8 cellular contexts compared by ENCODE assay signal in the genomic region with DNA sequence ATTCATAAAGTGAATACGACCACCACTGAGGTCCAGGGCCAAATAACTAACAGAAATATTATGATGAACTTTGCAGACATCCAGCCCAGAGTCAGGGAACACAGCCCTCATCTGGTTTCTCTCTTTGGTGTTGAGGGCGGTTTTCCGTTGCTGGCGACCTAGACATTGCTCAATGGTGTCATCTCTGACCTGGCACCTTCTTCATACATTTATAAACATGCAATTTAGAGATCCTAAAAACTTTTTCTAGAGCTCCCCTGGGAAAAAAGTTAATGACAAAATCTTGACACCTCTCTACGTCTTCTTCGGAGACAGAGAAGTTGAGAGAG. TPM values are rescaled to one million over a fixed set of nuclear protein-coding genes. Genes with fewer than 3 reads are reported as not detected.
DNase-seq lines count a peak whose midpoint lies in the region; ATAC-seq and TF ChIP-seq lines count a peak whose summit lies in the region.

No MANE protein-coding gene starts in this region.

- H3K4me3 ChIP-seq in CD4-positive, alpha-beta memory T cell (ENCODE audit: low read length in 2 of 2), result peak overlapping the region in 1 of 2 donors; percentile 52
- peak overlapping the region in 58 of 59 donors; percentile 39 to 85 (median 71) for H3K4me3 ChIP-seq in dorsolateral prefrontal cortex

- H3K9me3 Mint-ChIP-seq in CD4-positive, alpha-beta memory T cell, result no peaks in the 10 kb centered on the region
- no peaks in the 10 kb centered on the region for H3K9me3 Mint-ChIP-seq in natural killer cell treated with Interleukin-12 subunit alpha and Interleukin-12 subunit beta and Interleukin-15 and Interleukin-18, amount 100 ng/mL, for 72 hours

- peak overlapping the region; percentile 66 to 88 (median 70) for H3K4me3 Mint-ChIP-seq in CD4-positive, alpha-beta memory T cell
- H3K4me3 Mint-ChIP-seq in natural killer cell treated with Interleukin-12 subunit alpha and Interleukin-12 subunit beta and Interleukin-15 and Interleukin-18, amount 100 ng/mL, for 72 hours, result peak overlapping the region; percentile 53

- peaks cover 19% of the 10 kb centered on the region for H3K27me3 ChIP-seq in CD4-positive, alpha-beta memory T cell (ENCODE audit: insufficient read depth, low read length)
- peaks cover 0 to 22% (median 4%) of the 10 kb centered on the region in 45 donors for H3K27me3 ChIP-seq in dorsolateral prefrontal cortex

- H3K36me3 Mint-ChIP-seq in CD4-positive, alpha-beta memory T cell, result no peaks in the 10 kb centered on the region
- no peaks in the 10 kb centered on the region for H3K36me3 Mint-ChIP-seq in natural killer cell treated with Interleukin-12 subunit alpha and Interleukin-12 subunit beta and Interleukin-15 and Interleukin-18, amount 100 ng/mL, for 72 hours

- H3K4me1 ChIP-seq in CD4-positive, alpha-beta memory T cell (ENCODE audit: insufficient read depth, low read length), result peaks cover 30% of the 10 kb centered on the region

- TF ChIP-seq CTCF in dorsolateral prefrontal cortex (IDR thresholded peaks at IDR 0.05 in 54 of 56, conservative IDR thresholded peaks at IDR 0.05 in 2 of 56; ENCODE audit: low read depth in 1 of 56, partially characterized antibody in 56 of 56) (no peak), GM20000 (IDR thresholded peaks at IDR 0.05; ENCODE audit: extremely low read depth, missing control alignments) (no peak)

- H3K36me3 ChIP-seq in CD4-positive, alpha-beta memory T cell (ENCODE audit: insufficient read depth, low read length), result no peaks in the 10 kb centered on the region

- no peak overlapping the region for H3K27ac ChIP-seq in CD4-positive, alpha-beta memory T cell (ENCODE audit: low read depth, low read length)
- H3K27ac ChIP-seq in dorsolateral prefrontal cortex, result peak overlapping the region in 1 of 59 donors; percentile 73

- DNase-seq in CD4-positive, alpha-beta memory T cell, result peak in 2 of 5 donors; percentile 7 to 17
- peak; percentile 48 for DNase-seq in NOMO-1 treated with dmso at 0.1 percent for 144 hours (lab: John Stamatoyannopoulos, UW; ENCODE audit: unreplicated experiment)
- DNase-seq in dorsolateral prefrontal cortex, result no peak
- no peak for DNase-seq in natural killer cell treated with Interleukin-12 subunit alpha and Interleukin-12 subunit beta and Interleukin-15 and Interleukin-18, amount 100 ng/mL, for 72 hours (ENCODE audit: low spot score)
- no peak for DNase-seq in GM20000 (ENCODE audit: low spot score)
- no peak for DNase-seq in glomerular visceral epithelial cell (ENCODE audit: extremely low spot score)
- DNase-seq in medulla oblongata (ENCODE audit: extremely low spot score), result no peak
- DNase-seq in activated effector memory CD4-positive, alpha-beta T cell treated with anti-CD3 and anti-CD28 coated beads, Interleukin-2, amount 50 U/mL, for 16 hours, result no peak

- CTCF ChIA-PET in CD4-positive, alpha-beta memory T cell (lab: Charles Lee; ENCODE audit: partially characterized antibody), result interaction anchor here (1.6 kb wide), 1 partner anchor 9 kb away, joined by 9 read pairs; no protein-coding TSS in a partner anchor

- peaks cover 42 to 47% of the 10 kb centered on the region in 2 donors for H3K27me3 Mint-ChIP-seq in CD4-positive, alpha-beta memory T cell
- H3K27me3 Mint-ChIP-seq in natural killer cell treated with Interleukin-12 subunit alpha and Interleukin-12 subunit beta and Interleukin-15 and Interleukin-18, amount 100 ng/mL, for 72 hours, result peaks cover 37 to 67% of the 10 kb centered on the region in 2 donors

- POLR2A ChIA-PET in CD4-positive, alpha-beta memory T cell (lab: Charles Lee; ENCODE audit: partially characterized antibody), result interaction anchor here (2.1 kb wide), 1 partner anchor 41 kb away, joined by 9 read pairs; no protein-coding TSS in a partner anchor

- H3K27ac Mint-ChIP-seq in CD4-positive, alpha-beta memory T cell, result no peak overlapping the region
- no peak overlapping the region for H3K27ac Mint-ChIP-seq in natural killer cell treated with Interleukin-12 subunit alpha and Interleukin-12 subunit beta and Interleukin-15 and Interleukin-18, amount 100 ng/mL, for 72 hours

- no peaks in the 10 kb centered on the region for H3K9me3 ChIP-seq in CD4-positive, alpha-beta memory T cell (ENCODE audit: control insufficient read depth in 1 of 2, low read length in 2 of 2)

- H3K4me1 Mint-ChIP-seq in CD4-positive, alpha-beta memory T cell, result peaks cover 15 to 34% (median 24%) of the 10 kb centered on the region in 4 donors
- peaks cover 18 to 27% of the 10 kb centered on the region in 2 donors for H3K4me1 Mint-ChIP-seq in natural killer cell treated with Interleukin-12 subunit alpha and Interleukin-12 subunit beta and Interleukin-15 and Interleukin-18, amount 100 ng/mL, for 72 hours (ENCODE audit: low read depth in 2 of 2)

- intact Hi-C loops in CD4-positive, alpha-beta memory T cell (cut with micrococcal nuclease), result loop anchor here (1.0 to 10.0 kb wide), 2 partner anchors 40 to 165 kb away; a partner anchor contains a TSS
- intact Hi-C loops in dorsolateral prefrontal cortex (cut with DNase I), result loop anchor here in 1 of 2 donors (5.0 to 10.0 kb wide), 2 partner anchors 42 to 335 kb away; no protein-coding TSS in a partner anchor

- ATAC-seq in natural killer cell treated with Interleukin-12 subunit alpha and Interleukin-12 subunit beta and Interleukin-15 and Interleukin-18, amount 100 ng/mL, for 72 hours, result peak in 1 of 2 donors; percentile 57

RNA-seq across cellular contexts. Expression of a gene that starts 0.3 kb away (rescaled TPM):
- 1 to 10 TPM; 1.4 to 1.5 TPM for total RNA-seq in CD4-positive, alpha-beta memory T cell
- 1 to 10 TPM in 1 of 2 donors, under 1 TPM in 1; 0.71 to 1.0 TPM for polyA plus RNA-seq in CD4-positive, alpha-beta memory T cell
- 1 to 10 TPM; 4.6 to 9.9 (median 7.4) TPM for total RNA-seq in dorsolateral prefrontal cortex
- under 1 TPM; 0.31 to 0.45 TPM for total RNA-seq in natural killer cell treated with Interleukin-12 subunit alpha and Interleukin-12 subunit beta and Interleukin-15 and Interleukin-18, amount 100 ng/mL, for 72 hours

RNA-seq across cellular contexts. Expression of a gene that starts 32.5 kb away (rescaled TPM):
- total RNA-seq in CD4-positive, alpha-beta memory T cell, result 10 to 100 TPM; 29.1 to 30.7 TPM
- polyA plus RNA-seq in CD4-positive, alpha-beta memory T cell, result 1 to 10 TPM; 5.4 to 6.7 TPM
- 100 to 1,000 TPM in 1 of 120 experiments, 10 to 100 TPM in 119; 40.7 to 100 (median 67.1) TPM for total RNA-seq in dorsolateral prefrontal cortex
- 10 to 100 TPM; 28.9 to 41.3 TPM for total RNA-seq in natural killer cell treated with Interleukin-12 subunit alpha and Interleukin-12 subunit beta and Interleukin-15 and Interleukin-18, amount 100 ng/mL, for 72 hours
